In genomic region chr15:70196314-70197291, GRCh38 we compare ENCODE assay signal across 1 cellular context.
TF ChIP-seq lines count a peak whose summit lies in the region.

No MANE protein-coding gene starts in this region.

TF ChIP-seq in HepG2, 621 proteins besides CTCF, POLR2A, EP300 and RAD21 (continued from another document and continues in another):
- TF ChIP-seq GMEB1 (CRISPR knock-in tag; IDR thresholded peaks at IDR 0.05; ENCODE audit: borderline replicate concordance): no peak
- no peak for TF ChIP-seq FOXA1 (IDR thresholded peaks at IDR 0.05)
- TF ChIP-seq FOXA1 (CRISPR knock-in tag; IDR thresholded peaks at IDR 0.05): peak; percentile 75
- TF ChIP-seq ZBTB34 (CRISPR knock-in tag; IDR thresholded peaks at IDR 0.05): peak; percentile 74
- TF ChIP-seq MXD1 (CRISPR knock-in tag; IDR thresholded peaks at IDR 0.05): peak; percentile 17; the same call in 1 of the 2 replicates
- TF ChIP-seq GFI1 (CRISPR knock-in tag; IDR thresholded peaks at IDR 0.05; ENCODE audit: borderline replicate concordance): no peak
- 0 out of 2 replicates have a peak, but pooled peaks have one; percentile 53 for TF ChIP-seq ZNF646 (CRISPR knock-in tag; IDR thresholded peaks at IDR 0.05)
- peak; percentile 93 for TF ChIP-seq ZNF292 (CRISPR knock-in tag; IDR thresholded peaks at IDR 0.05; ENCODE audit: borderline replicate concordance, low read depth)
- no peak for TF ChIP-seq RAD51 (IDR thresholded peaks at IDR 0.05; ENCODE audit: borderline replicate concordance)
- no peak for TF ChIP-seq GLMP (CRISPR knock-in tag; IDR thresholded peaks at IDR 0.05; ENCODE audit: borderline replicate concordance)
- no peak for TF ChIP-seq RORA (CRISPR knock-in tag; IDR thresholded peaks at IDR 0.05)
- TF ChIP-seq BHLHE40 (IDR thresholded peaks at IDR 0.05; ENCODE audit: low read length): no peak
- no peak for TF ChIP-seq ZNF34 (CRISPR knock-in tag; IDR thresholded peaks at IDR 0.05; ENCODE audit: borderline replicate concordance)
- TF ChIP-seq ZMYM2 (CRISPR knock-in tag; IDR thresholded peaks at IDR 0.05): no peak
- no peak for TF ChIP-seq ZNF296 (CRISPR knock-in tag; conservative IDR thresholded peaks at IDR 0.05)
- TF ChIP-seq SAFB2 (CRISPR knock-in tag; IDR thresholded peaks at IDR 0.05; ENCODE audit: borderline replicate concordance, low read depth): peak; percentile 33; the same call in 1 of the 2 replicates
- no peak for TF ChIP-seq ZNF225 (CRISPR knock-in tag; IDR thresholded peaks at IDR 0.05)
- TF ChIP-seq NFRKB (IDR thresholded peaks at IDR 0.05): no peak
- TF ChIP-seq ZFP36 (IDR thresholded peaks at IDR 0.05; ENCODE audit: borderline replicate concordance, low read depth, low read length, partially characterized antibody): no peak
- no peak; the same call in 1 of the 2 replicates for TF ChIP-seq MEF2D (CRISPR knock-in tag; IDR thresholded peaks at IDR 0.05)
- TF ChIP-seq SOX13 (IDR thresholded peaks at IDR 0.05): no peak
- TF ChIP-seq SOX13 (CRISPR knock-in tag; conservative IDR thresholded peaks at IDR 0.05 in 1 of 2, IDR thresholded peaks at IDR 0.05 in 1 of 2): peak in 1 of 2 experiments; percentile 35; a peak in 1 of 4 replicates
- no peak for TF ChIP-seq MBNL3 (CRISPR knock-in tag; conservative IDR thresholded peaks at IDR 0.05)
- no peak for TF ChIP-seq CSRNP2 (CRISPR knock-in tag; conservative IDR thresholded peaks at IDR 0.05; ENCODE audit: low read depth)
- no peak for TF ChIP-seq SMAD3 (CRISPR knock-in tag; IDR thresholded peaks at IDR 0.05)
- peak; percentile 34; the same call in 1 of the 2 replicates for TF ChIP-seq ARNT2 (CRISPR knock-in tag; IDR thresholded peaks at IDR 0.05; ENCODE audit: low read depth)
- TF ChIP-seq HNRNPL (IDR thresholded peaks at IDR 0.05; ENCODE audit: low read depth, low read length): peak; percentile 98
- no peak for TF ChIP-seq CREB3 (CRISPR knock-in tag; IDR thresholded peaks at IDR 0.05)
- no peak for TF ChIP-seq SYNCRIP (IDR thresholded peaks at IDR 0.05; ENCODE audit: insufficient read depth, low read depth, low read length)
- TF ChIP-seq AKNA (CRISPR knock-in tag; IDR thresholded peaks at IDR 0.05; ENCODE audit: borderline replicate concordance): no peak
- no peak for TF ChIP-seq SRY (CRISPR knock-in tag; IDR thresholded peaks at IDR 0.05)
- TF ChIP-seq ZNF558 (CRISPR knock-in tag; IDR thresholded peaks at IDR 0.05; ENCODE audit: borderline replicate concordance): no peak
- no peak for TF ChIP-seq ESRRA (CRISPR knock-in tag; IDR thresholded peaks at IDR 0.05; ENCODE audit: low read depth)
- no peak; the same call in 1 of the 2 replicates for TF ChIP-seq ZNF121 (CRISPR knock-in tag; IDR thresholded peaks at IDR 0.05)
- TF ChIP-seq BORCS8-MEF2B (CRISPR knock-in tag; IDR thresholded peaks at IDR 0.05): peak; percentile 19; the same call in 1 of the 2 replicates
- peak; percentile 75 for TF ChIP-seq U2AF1 (optimal IDR thresholded peaks at IDR 0.05; ENCODE audit: low read depth, low read length)
- no peak for TF ChIP-seq IRF9 (CRISPR knock-in tag; IDR thresholded peaks at IDR 0.05; ENCODE audit: borderline replicate concordance)
- no peak for TF ChIP-seq PREB (CRISPR knock-in tag; IDR thresholded peaks at IDR 0.05)
- TF ChIP-seq NPAS2 (CRISPR knock-in tag; IDR thresholded peaks at IDR 0.05; ENCODE audit: borderline replicate concordance): no peak
- TF ChIP-seq ZNF816 (CRISPR knock-in tag; IDR thresholded peaks at IDR 0.05; ENCODE audit: borderline replicate concordance): no peak
- peak; percentile 32; the same call in 1 of the 2 replicates for TF ChIP-seq FOXK1 (CRISPR knock-in tag; IDR thresholded peaks at IDR 0.05; ENCODE audit: borderline replicate concordance, low read depth)
